8 cellular contexts compared by ENCODE assay signal in genomic region chr9:128065907-128066712, GRCh38. TPM values are rescaled to one million over a fixed set of nuclear protein-coding genes. Genes with fewer than 3 reads are reported as not detected.
DNase-seq lines count a peak whose midpoint lies in the region; ATAC-seq and TF ChIP-seq lines count a peak whose summit lies in the region.

No MANE protein-coding gene starts in this region.

- peak overlapping the region; percentile 99 for H3K4me2 ChIP-seq in mammary epithelial cell (ENCODE audit: insufficient read depth, low read depth, low read length)

- H3K4me1 Mint-ChIP-seq in activated naive CD8-positive, alpha-beta T cell (ENCODE audit: low read depth), result peaks cover 61% of the 10 kb centered on the region
- H3K4me1 Mint-ChIP-seq in activated naive CD8-positive, alpha-beta T cell treated with anti-CD3 and anti-CD28 coated beads for 36 hours, result peaks cover 45% of the 10 kb centered on the region
- H3K4me1 Mint-ChIP-seq in stimulated activated memory B cell treated with anti-CD40 and anti-IgM and Interleukin-4, amounts not matched to agents 10 μg/mL and 1 μg/mL and 100 μg/mL, for 72 hours, result peaks cover 61% of the 10 kb centered on the region

- in situ Hi-C loops in mammary epithelial cell (cut with MboI; ENCODE audit: low sequenced_read_pairs in 2 of 2), result no loop called here

- H3K27ac Mint-ChIP-seq in activated naive CD8-positive, alpha-beta T cell, result peak overlapping the region; percentile 92
- no peak overlapping the region for H3K27ac Mint-ChIP-seq in activated naive CD8-positive, alpha-beta T cell treated with anti-CD3 and anti-CD28 coated beads for 36 hours
- H3K27ac Mint-ChIP-seq in stimulated activated memory B cell treated with anti-CD40 and anti-IgM and Interleukin-4, amounts not matched to agents 10 μg/mL and 1 μg/mL and 100 μg/mL, for 72 hours, result no peak overlapping the region

- CTCF ChIA-PET in mammary epithelial cell (lab: Charles Lee; ENCODE audit: low non-redundant PET), result no interaction called here

- no peak for ATAC-seq in lung (ENCODE audit: insufficient read depth, low FRiP score)
- no peak for ATAC-seq in stimulated activated memory B cell treated with anti-CD40 and anti-IgM and Interleukin-4, amounts not matched to agents 10 μg/mL and 1 μg/mL and 100 μg/mL, for 72 hours
- no peak for ATAC-seq in HG03354 (IDR thresholded peaks at IDR 0.05; ENCODE audit: poor library complexity, severe bottlenecking, unreplicated experiment)

- H3K36me3 Mint-ChIP-seq in activated naive CD8-positive, alpha-beta T cell, result peaks cover 7% of the 10 kb centered on the region
- H3K36me3 Mint-ChIP-seq in activated naive CD8-positive, alpha-beta T cell treated with anti-CD3 and anti-CD28 coated beads for 36 hours, result peaks cover 27% of the 10 kb centered on the region
- peaks cover 19% of the 10 kb centered on the region for H3K36me3 Mint-ChIP-seq in stimulated activated memory B cell treated with anti-CD40 and anti-IgM and Interleukin-4, amounts not matched to agents 10 μg/mL and 1 μg/mL and 100 μg/mL, for 72 hours

- no peak for DNase-seq in activated naive CD8-positive, alpha-beta T cell treated with anti-CD3 and anti-CD28 coated beads for 36 hours
- DNase-seq in mammary epithelial cell, result no peak
- DNase-seq in lung (ENCODE audit: low spot score), result no peak
- no peak for DNase-seq in mesenteric fat pad (ENCODE audit: low spot score)

- WGBS in mammary epithelial cell (ENCODE audit: low coverage, missing lambda C conversion rate), result 99% methylated on average over 11 of the region's 18 CpGs
- WGBS in lung, 2 donors, result 92 to 93% methylated on average over 18 of the region's 18 CpGs
- WGBS in urinary bladder, result 95% methylated on average over 18 of the region's 18 CpGs

- intact Hi-C loops in mammary epithelial cell (cut with micrococcal nuclease), result no loop called here

- no TSS peak for BruUV-seq in mammary epithelial cell (replicated peaks; lab: Mats Ljungman, UMichigan)

- H3K4me3 ChIP-seq in mammary epithelial cell (replicated peaks in 1 of 3; ENCODE audit: insufficient read depth in 1 of 3, low read depth in 2 of 3, low read length in 3 of 3) (peak overlapping the region; percentile 64 to 76 (median 65)), lung (peak overlapping the region; percentile 28), urinary bladder (ENCODE audit: low read depth, low read length) (peak overlapping the region; percentile 29)

- H3K27me3 ChIP-seq in mammary epithelial cell (ENCODE audit: insufficient read depth, low read length), result no peaks in the 10 kb centered on the region
- H3K27me3 ChIP-seq in lung (ENCODE audit: control insufficient read depth, insufficient read depth), result no peaks in the 10 kb centered on the region

- H3K4me1 ChIP-seq in mammary epithelial cell (ENCODE audit: insufficient read depth, low read length) (peaks cover 10% of the 10 kb centered on the region), lung (ENCODE audit: control insufficient read depth in 2 of 2, insufficient read depth in 2 of 2, low read length in 2 of 2) (peaks cover 11 to 26% of the 10 kb centered on the region in 2 donors), urinary bladder (ENCODE audit: insufficient read depth) (peaks cover 3% of the 10 kb centered on the region)

- H4K20me1 ChIP-seq in mammary epithelial cell (ENCODE audit: insufficient read depth, low read length), result no peaks in the 10 kb centered on the region

- H3K9me3 ChIP-seq in mammary epithelial cell (replicated peaks; ENCODE audit: insufficient read depth, low read length) (no peaks in the 10 kb centered on the region), lung (ENCODE audit: control insufficient read depth in 2 of 2, insufficient read depth in 1 of 2, low read length in 1 of 2) (no peaks in the 10 kb centered on the region)

- H3K9me3 Mint-ChIP-seq in activated naive CD8-positive, alpha-beta T cell (ENCODE audit: low read depth), result no peaks in the 10 kb centered on the region
- H3K9me3 Mint-ChIP-seq in activated naive CD8-positive, alpha-beta T cell treated with anti-CD3 and anti-CD28 coated beads for 36 hours, result peaks cover 1% of the 10 kb centered on the region
- no peaks in the 10 kb centered on the region for H3K9me3 Mint-ChIP-seq in stimulated activated memory B cell treated with anti-CD40 and anti-IgM and Interleukin-4, amounts not matched to agents 10 μg/mL and 1 μg/mL and 100 μg/mL, for 72 hours

- TF ChIP-seq CTCF in mammary epithelial cell (conservative IDR thresholded peaks at IDR 0.05 in 1 of 2, IDR thresholded peaks at IDR 0.05 in 1 of 2; ENCODE audit: extremely low read depth in 1 of 2, insufficient read depth in 1 of 2, low read depth in 1 of 2, low read length in 2 of 2) (no peak), lung (IDR thresholded peaks at IDR 0.05; ENCODE audit: control extremely low read depth, extremely low read depth) (no peak)

- H3K79me2 ChIP-seq in mammary epithelial cell (ENCODE audit: insufficient read depth, low read length), result peaks cover 46% of the 10 kb centered on the region

- no peaks in the 10 kb centered on the region for H3K27me3 Mint-ChIP-seq in activated naive CD8-positive, alpha-beta T cell
- no peaks in the 10 kb centered on the region for H3K27me3 Mint-ChIP-seq in activated naive CD8-positive, alpha-beta T cell treated with anti-CD3 and anti-CD28 coated beads for 36 hours
- no peaks in the 10 kb centered on the region for H3K27me3 Mint-ChIP-seq in stimulated activated memory B cell treated with anti-CD40 and anti-IgM and Interleukin-4, amounts not matched to agents 10 μg/mL and 1 μg/mL and 100 μg/mL, for 72 hours

- H2AFZ ChIP-seq in mammary epithelial cell (ENCODE audit: low read depth, low read length), result no peak overlapping the region

- H3K9ac ChIP-seq in mammary epithelial cell (ENCODE audit: insufficient read depth, low read length), result no peak overlapping the region

- dilution Hi-C loops in mammary epithelial cell (cut with HindIII; ENCODE audit: low sequenced_read_pairs), result no loop called here

- no peaks in the 10 kb centered on the region for H3K36me3 ChIP-seq in mammary epithelial cell (ENCODE audit: insufficient read depth, low read length)
- peaks cover 0 to 14% of the 10 kb centered on the region in 2 donors for H3K36me3 ChIP-seq in lung (ENCODE audit: control insufficient read depth in 2 of 2, insufficient read depth in 2 of 2, low read length in 2 of 2)
- no peaks in the 10 kb centered on the region for H3K36me3 ChIP-seq in urinary bladder (ENCODE audit: insufficient read depth)

- H3K27ac ChIP-seq in mammary epithelial cell (ENCODE audit: insufficient read depth, low read depth, low read length) (no peak overlapping the region), lung (ENCODE audit: low read depth in 1 of 2, low read length in 1 of 2) (peak overlapping the region in 1 of 2 donors; percentile 87), urinary bladder (ENCODE audit: low read depth) (no peak overlapping the region)

- no peak overlapping the region for H3K4me3 Mint-ChIP-seq in activated naive CD8-positive, alpha-beta T cell
- no peak overlapping the region for H3K4me3 Mint-ChIP-seq in activated naive CD8-positive, alpha-beta T cell treated with anti-CD3 and anti-CD28 coated beads for 36 hours
- no peak overlapping the region for H3K4me3 Mint-ChIP-seq in stimulated activated memory B cell treated with anti-CD40 and anti-IgM and Interleukin-4, amounts not matched to agents 10 μg/mL and 1 μg/mL and 100 μg/mL, for 72 hours

RNA-seq across cellular contexts. Expression of gene NAIF1, which starts 1.0 kb away (rescaled TPM):
- 10 to 100 TPM; 11.2 to 12.0 TPM for total RNA-seq in activated naive CD8-positive, alpha-beta T cell treated with anti-CD3 and anti-CD28 coated beads for 36 hours
- total RNA-seq in mammary epithelial cell (1 to 10 TPM; 6.8 to 9.3 TPM), lung (1 to 10 TPM; 7.2 to 9.4 TPM), urinary bladder (6.9 TPM), mesenteric fat pad (5.7 TPM)
- polyA plus RNA-seq in mammary epithelial cell (7.6 TPM), lung (1 to 10 TPM; 8.2 to 9.4 TPM), urinary bladder (8.2 TPM)
- polyA minus RNA-seq in mammary epithelial cell, result 5.1 TPM

RNA-seq across cellular contexts. Expression of gene SLC25A25, which starts 1.9 kb away (rescaled TPM):
- 10 to 100 TPM; 13.0 to 14.5 TPM for total RNA-seq in activated naive CD8-positive, alpha-beta T cell treated with anti-CD3 and anti-CD28 coated beads for 36 hours
- total RNA-seq in mammary epithelial cell, result 10 to 100 TPM; 10.8 to 12.8 TPM
- polyA plus RNA-seq in mammary epithelial cell, result 5.0 TPM
- 13.0 TPM for polyA minus RNA-seq in mammary epithelial cell
- total RNA-seq in lung, result 10 to 100 TPM; 21.2 to 32.6 TPM
- 10 to 100 TPM; 10.5 to 27.9 TPM for polyA plus RNA-seq in lung
- total RNA-seq in urinary bladder, result 14.4 TPM
- polyA plus RNA-seq in urinary bladder, result 23.1 TPM
- 89.5 TPM for total RNA-seq in mesenteric fat pad
